ENCODE assay signal across 10 cellular contexts in the genomic region with DNA sequence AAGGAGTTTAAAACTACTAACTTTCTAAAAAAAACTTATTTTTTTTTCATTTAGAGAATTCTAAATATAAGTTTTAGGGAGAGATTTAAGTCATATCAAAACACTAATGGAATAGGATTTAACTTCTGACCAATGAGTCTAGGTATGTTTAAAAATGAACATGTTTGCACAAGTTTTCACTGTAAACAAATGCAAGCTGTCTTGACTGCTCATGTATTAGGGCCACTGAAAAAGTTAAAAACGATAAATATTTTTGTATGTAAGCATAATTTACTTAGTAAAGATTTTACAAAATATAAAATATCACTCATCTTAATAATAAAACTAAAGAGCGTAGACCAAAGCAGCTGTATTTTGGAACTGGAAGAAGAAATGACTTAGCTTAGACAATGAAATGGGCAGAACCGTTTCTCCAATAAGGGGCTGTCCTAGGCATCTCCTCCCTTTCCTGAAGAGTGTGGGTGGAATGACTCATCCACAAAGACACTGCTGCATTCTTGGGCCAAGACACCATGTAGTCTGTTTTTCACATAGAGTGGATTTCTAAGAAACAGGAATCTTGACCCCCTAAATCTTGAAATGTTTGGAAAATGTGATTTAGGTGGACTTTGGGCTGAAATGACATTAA.
DNase-seq lines count a peak whose midpoint lies in the region; ATAC-seq and TF ChIP-seq lines count a peak whose summit lies in the region.
"Had no signal": no experiment of that assay in that cellular context is flagged by ENCODE, and none has a peak within 500 bp of the region (broad histone marks: within the 10 kb centered on the region; RNA-seq: fewer than 3 reads in every experiment).

No MANE protein-coding gene starts in this region.

- H3K4me3 ChIP-seq in BJ (ENCODE audit: low read depth, low read length): no peak overlapping the region

- no peaks in the 10 kb centered on the region for H3K36me3 Mint-ChIP-seq in CD4-positive, alpha-beta T cell (ENCODE audit: low read depth)

- POLR2A ChIA-PET in BJ (lab: Charles Lee): no interaction called here
- POLR2A ChIA-PET in CD4-positive, alpha-beta T cell (lab: Charles Lee): no interaction called here

- peak; percentile 22 for DNase-seq in BJ (ENCODE audit: low read depth)
- DNase-seq in NCI-H226: peak; percentile 66
- DNase-seq in myocyte (ENCODE audit: low read depth): peak; percentile 78
- DNase-seq in CD4-positive, alpha-beta T cell: no peak
- DNase-seq in D341Med (ENCODE audit: low spot score): no peak
- DNase-seq in Ammon's horn (ENCODE audit: low spot score): no peak
- DNase-seq: activated CD8-positive, alpha-beta memory T cell treated with anti-CD3 and anti-CD28 coated beads for 24 hours; COR-L47 had no signal

- no peaks in the 10 kb centered on the region for H3K4me1 Mint-ChIP-seq in CD4-positive, alpha-beta T cell (ENCODE audit: low read depth)

- no peak overlapping the region for H3K27ac Mint-ChIP-seq in CD4-positive, alpha-beta T cell

- no peak overlapping the region for H3K27ac ChIP-seq in CD4-positive, alpha-beta T cell (ENCODE audit: low read depth, low read length)

- H3K36me3 ChIP-seq in BJ (ENCODE audit: control insufficient read depth, insufficient read depth, low read length): no peaks in the 10 kb centered on the region

- TF ChIP-seq CTCF in BJ (IDR thresholded peaks at IDR 0.05; ENCODE audit: insufficient read depth, low read depth, low read length): no peak
- TF ChIP-seq CTCF in CD4-positive, alpha-beta T cell (IDR thresholded peaks at IDR 0.05): no peak

- no peaks in the 10 kb centered on the region for H3K9me3 ChIP-seq in CD4-positive, alpha-beta T cell (ENCODE audit: control insufficient read depth, low read length)

- ATAC-seq in esophagus mucosa (peak; percentile 90), GM19324 (IDR thresholded peaks at IDR 0.05; ENCODE audit: low FRiP score, unreplicated experiment) (no peak)
- no peak for ATAC-seq in CD4-positive, alpha-beta T cell (ENCODE audit: poor library complexity)

- H3K27me3 Mint-ChIP-seq in CD4-positive, alpha-beta T cell: peaks cover 7% of the 10 kb centered on the region

- intact Hi-C loops in CD4-positive, alpha-beta T cell (cut with DNase I, micrococcal nuclease): no loop called here

- CTCF ChIA-PET in BJ (lab: Yijun Ruan, JAX): interaction anchor here (1.1 to 1.8 kb wide), 2 partner anchors 10 to 162 kb away, joined by 4 to 5 read pairs; a partner anchor contains a TSS
- CTCF ChIA-PET in CD4-positive, alpha-beta T cell (lab: Charles Lee): no interaction called here

- no peaks in the 10 kb centered on the region for H3K27me3 ChIP-seq in BJ (ENCODE audit: control insufficient read depth, insufficient read depth, low read length)
- peaks cover 5% of the 10 kb centered on the region for H3K27me3 ChIP-seq in CD4-positive, alpha-beta T cell (ENCODE audit: control insufficient read depth, insufficient read depth, low read length)

- no peak overlapping the region for H3K4me3 Mint-ChIP-seq in CD4-positive, alpha-beta T cell

- H3K9me3 Mint-ChIP-seq in CD4-positive, alpha-beta T cell: no peaks in the 10 kb centered on the region

Comparison
In these comparisons a context has a peak if more than half of its experiments do, and no peak if none do; other contexts are left out.
1. DNase-seq: peak in BJ (single experiment), NCI-H226 (single experiment) and myocyte (single experiment); none in CD4-positive, alpha-beta T cell (0 of 10), D341Med (single experiment) and Ammon's horn (single experiment).